17 cellular contexts compared by ENCODE assay signal in genomic region chr22:27834364-27835185, GRCh38.
"Had no signal": no experiment of that assay in that cellular context is flagged by ENCODE, and none has a peak within 500 bp of the region (broad histone marks: within the 10 kb centered on the region; RNA-seq: fewer than 3 reads in every experiment).

No MANE protein-coding gene starts in this region.

- H3K27ac Mint-ChIP-seq: activated B cell treated with CpG ODN at 0.5 μM for 24 hours; activated CD4-positive, alpha-beta memory T cell treated with anti-CD3 and anti-CD28 coated beads for 36 hours; activated naive CD4-positive, alpha-beta T cell treated with anti-CD3 and anti-CD28 coated beads, Interleukin-2, amount 10 ng/mL, durations not matched to agents 7 days and 5 days; activated naive CD8-positive, alpha-beta T cell treated with anti-CD3 and anti-CD28 coated beads, Interleukin-2, amount 50 U/mL, for 24 hours; activated T-cell treated with anti-CD3 and anti-CD28 coated beads, Interleukin-2, amount 50 U/mL, for 24 hours; activated T-helper 2 cell treated with anti-CD3 and anti-CD28 coated beads, Interferon-gamma antibody, Interleukin-2, Interleukin-4, amounts not matched to agents 10 μg/mL and 5 μg/mL and 100 μg/mL, durations not matched to agents 14 hours and 24 hours and 36 hours; memory B cell; T-cell had no signal

- DNase-seq: activated B cell treated with CpG ODN at 0.5 μM for 24 hours; activated CD4-positive, alpha-beta memory T cell treated with anti-CD3 and anti-CD28 coated beads for 36 hours; activated CD4-positive, alpha-beta T cell treated with anti-CD3 and anti-CD28 coated beads for 4 hours; activated naive CD4-positive, alpha-beta T cell treated with anti-CD3 and anti-CD28 coated beads, Interleukin-2, amount 10 ng/mL, durations not matched to agents 7 days and 5 days; activated naive CD8-positive, alpha-beta T cell treated with anti-CD3 and anti-CD28 coated beads, Interleukin-2, amount 50 U/mL, for 24 hours; activated T-cell treated with anti-CD3 and anti-CD28 coated beads, Interleukin-2, amount 50 U/mL, for 24 hours; heart left ventricle; naive thymus-derived CD8-positive, alpha-beta T cell; stimulated activated CD4-positive, alpha-beta T cell treated with anti-CD3 and anti-CD28 coated beads, Interleukin-2, amount 100 ng/mL, for 24 hours; stimulated activated naive CD8-positive, alpha-beta T cell treated with anti-CD3 and anti-CD28 coated beads, Interleukin-15, Interleukin-2, amounts not matched to agents 100 U/mL and 50 U/mL, for 24 hours; substantia nigra; T-cell; transverse colon had no signal

- H3K4me3 ChIP-seq: coronary artery, heart left ventricle, transverse colon had no signal

- H3K27ac ChIP-seq: coronary artery, heart left ventricle, neutrophil, transverse colon had no signal

- H3K27me3 Mint-ChIP-seq: activated B cell treated with CpG ODN at 0.5 μM for 24 hours; activated CD4-positive, alpha-beta memory T cell treated with anti-CD3 and anti-CD28 coated beads for 36 hours; activated naive CD8-positive, alpha-beta T cell treated with anti-CD3 and anti-CD28 coated beads, Interleukin-2, amount 50 U/mL, for 24 hours; activated T-cell treated with anti-CD3 and anti-CD28 coated beads, Interleukin-2, amount 50 U/mL, for 24 hours; memory B cell; naive thymus-derived CD8-positive, alpha-beta T cell; T-cell had no signal

- ATAC-seq: activated naive CD8-positive, alpha-beta T cell treated with anti-CD3 and anti-CD28 coated beads, Interleukin-2, amount 50 U/mL, for 24 hours; heart left ventricle; naive thymus-derived CD8-positive, alpha-beta T cell; stimulated activated naive CD8-positive, alpha-beta T cell treated with anti-CD3 and anti-CD28 coated beads, Interleukin-15, Interleukin-2, amounts not matched to agents 100 U/mL and 50 U/mL, for 24 hours; T-cell had no signal

- H3K4me3 Mint-ChIP-seq: activated B cell treated with CpG ODN at 0.5 μM for 24 hours; activated CD4-positive, alpha-beta memory T cell treated with anti-CD3 and anti-CD28 coated beads for 36 hours; activated naive CD4-positive, alpha-beta T cell treated with anti-CD3 and anti-CD28 coated beads, Interleukin-2, amount 10 ng/mL, durations not matched to agents 7 days and 5 days; activated naive CD8-positive, alpha-beta T cell treated with anti-CD3 and anti-CD28 coated beads, Interleukin-2, amount 50 U/mL, for 24 hours; activated T-cell treated with anti-CD3 and anti-CD28 coated beads, Interleukin-2, amount 50 U/mL, for 24 hours; memory B cell; naive thymus-derived CD8-positive, alpha-beta T cell; T-cell had no signal

- H3K4me1 ChIP-seq: heart left ventricle, transverse colon had no signal

- H3K4me1 Mint-ChIP-seq: activated B cell treated with CpG ODN at 0.5 μM for 24 hours, memory B cell had no signal

- H3K36me3 ChIP-seq: heart left ventricle, neutrophil, transverse colon had no signal

- H3K27me3 ChIP-seq: heart left ventricle, neutrophil, transverse colon had no signal

- H3K9me3 ChIP-seq: neutrophil, transverse colon had no signal
